9 cellular contexts compared by ENCODE assay signal in the genomic region with DNA sequence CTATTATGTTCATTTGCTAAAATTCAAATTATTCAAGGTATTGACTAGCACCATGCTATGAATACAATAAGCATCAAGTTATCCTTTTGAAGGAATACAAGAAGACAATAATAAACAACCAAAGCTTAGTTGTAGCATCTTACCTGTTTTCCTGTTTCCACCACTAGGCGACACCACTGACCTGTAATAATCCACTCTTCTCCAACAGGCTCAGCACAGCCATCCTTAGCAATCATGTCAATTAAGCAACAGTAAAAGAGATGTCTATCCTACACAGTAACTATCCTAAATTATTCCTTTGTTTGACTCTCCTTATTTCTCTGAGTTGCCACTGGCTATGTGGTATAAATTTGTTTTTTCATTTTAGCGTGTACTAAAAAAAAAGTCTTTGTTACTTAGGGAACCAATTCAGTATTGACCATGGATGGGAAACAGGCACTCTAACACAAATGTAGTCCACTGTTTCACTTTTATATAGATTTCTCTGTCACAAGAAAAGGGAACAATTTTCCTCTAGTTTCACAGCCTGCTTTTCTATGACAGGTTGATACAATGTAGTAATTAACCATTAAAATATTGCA. TPM values are rescaled to one million over a fixed set of nuclear protein-coding genes. Genes with fewer than 3 reads are reported as not detected.
A peak's percentile ranks its signal among the peaks of the same experiment; 100 is the strongest.
DNase-seq lines count a peak whose midpoint lies in the region; ATAC-seq and TF ChIP-seq lines count a peak whose summit lies in the region.
"Had no signal": no experiment of that assay in that cellular context is flagged by ENCODE, and none has a peak within 500 bp of the region (broad histone marks: within the 10 kb centered on the region; RNA-seq: fewer than 3 reads in every experiment).

No MANE protein-coding gene starts in this region.

- WGBS in SK-N-SH (ENCODE audit: low lambda C conversion rate): 4% methylated on average over 2 of the region's 2 CpGs

- TF ChIP-seq EP300 in SK-N-SH (IDR thresholded peaks at IDR 0.05; ENCODE audit: borderline replicate concordance in 1 of 2, low read depth in 1 of 2, low read length in 1 of 2): no peak

- no peaks in the 10 kb centered on the region for H3K79me2 ChIP-seq in MM.1S (ENCODE audit: low read length)
- no peaks in the 10 kb centered on the region for H3K79me2 ChIP-seq in SK-N-SH (ENCODE audit: insufficient read depth)
- H3K79me2 ChIP-seq in fibroblast of lung (ENCODE audit: control insufficient read depth, insufficient read depth, low read length): no peaks in the 10 kb centered on the region

- peak; percentile 68 for ATAC-seq in GM21717 (IDR thresholded peaks at IDR 0.05; ENCODE audit: unreplicated experiment)

- no peak overlapping the region for H3K27ac ChIP-seq in MM.1S (ENCODE audit: low read length)
- H3K27ac ChIP-seq in SK-N-SH (ENCODE audit: low read depth in 2 of 2, low read length in 1 of 2): no peak overlapping the region
- no peak overlapping the region for H3K27ac ChIP-seq in fibroblast of lung (ENCODE audit: insufficient read depth, low read length)

- H3K4me2 ChIP-seq in MM.1S (ENCODE audit: low read depth, low read length): no peak overlapping the region
- no peak overlapping the region for H3K4me2 ChIP-seq in SK-N-SH
- H3K4me2 ChIP-seq in fibroblast of lung (ENCODE audit: extremely low read depth, insufficient read depth, low read length): no peak overlapping the region

- H3K36me3 ChIP-seq in MM.1S (replicated peaks; ENCODE audit: insufficient read depth, low read length): no peaks in the 10 kb centered on the region
- no peaks in the 10 kb centered on the region for H3K36me3 ChIP-seq in SK-N-SH (replicated peaks in 1 of 2; ENCODE audit: control insufficient read depth in 1 of 2, insufficient read depth in 2 of 2, low read length in 1 of 2)
- no peaks in the 10 kb centered on the region for H3K36me3 ChIP-seq in fibroblast of lung (ENCODE audit: control insufficient read depth, insufficient read depth, low read length)

- no peak overlapping the region for H3K27ac Mint-ChIP-seq in neural crest cell (ENCODE audit: unreplicated experiment)
- H3K27ac Mint-ChIP-seq: dendritic cell treated with granulocyte-macrophage colony-stimulating factor and Interleukin-4, amounts not matched to agents 40 ng/mL and 50 ng/mL, for 4 days had no signal

- POLR2A ChIA-PET in SK-N-SH (lab: Yijun Ruan, JAX): no interaction called here

- CTCF ChIA-PET in SK-N-SH (lab: Yijun Ruan, JAX): interaction anchor here (0.5 to 4.5 kb wide), 29 partner anchors 9 to 355 kb away, joined by 3 to 32 read pairs (median 3); no protein-coding TSS in a partner anchor

- H4K20me1 ChIP-seq in MM.1S (ENCODE audit: insufficient read depth, low read length) (no peaks in the 10 kb centered on the region), SK-N-SH (ENCODE audit: insufficient read depth) (no peaks in the 10 kb centered on the region), fibroblast of lung (ENCODE audit: control insufficient read depth, extremely low read depth, insufficient read depth, low read length) (no peaks in the 10 kb centered on the region)

- no peak overlapping the region for H3K4me3 ChIP-seq in MM.1S (ENCODE audit: low read length)
- no peak overlapping the region; a peak in 1 of 4 replicates for H3K4me3 ChIP-seq in SK-N-SH (ENCODE audit: low read depth in 2 of 2, low read length in 1 of 2)
- H3K4me3 ChIP-seq in fibroblast of lung (replicated peaks in 1 of 4; ENCODE audit: control extremely low read depth in 1 of 4, insufficient read depth in 1 of 4, low read depth in 3 of 4, low read length in 4 of 4): no peak overlapping the region

- H3K27me3 Mint-ChIP-seq in neural crest cell (ENCODE audit: low read depth): peaks cover 7% of the 10 kb centered on the region

- H2AFZ ChIP-seq in MM.1S (ENCODE audit: low read length) (no peak overlapping the region), SK-N-SH (ENCODE audit: low read depth) (no peak overlapping the region), fibroblast of lung (ENCODE audit: low read length) (no peak overlapping the region)

- H3K27me3 ChIP-seq in MM.1S (replicated peaks; ENCODE audit: insufficient read depth, low read length) (no peaks in the 10 kb centered on the region), SK-N-SH (ENCODE audit: insufficient read depth) (peaks cover 23% of the 10 kb centered on the region; the same call in 1 of the 2 replicates), fibroblast of lung (ENCODE audit: control insufficient read depth, insufficient read depth, low read length) (no peaks in the 10 kb centered on the region)

- no peak overlapping the region for H3K4me3 Mint-ChIP-seq in neural crest cell
- H3K4me3 Mint-ChIP-seq: dendritic cell treated with granulocyte-macrophage colony-stimulating factor and Interleukin-4, amounts not matched to agents 40 ng/mL and 50 ng/mL, for 4 days had no signal

- TF ChIP-seq RAD21 in SK-N-SH (IDR thresholded peaks at IDR 0.05; ENCODE audit: low read length): peak; percentile 89

- H3K4me1 Mint-ChIP-seq in neural crest cell: no peaks in the 10 kb centered on the region

- H3K4me1 ChIP-seq in MM.1S (ENCODE audit: low read length): no peaks in the 10 kb centered on the region
- no peaks in the 10 kb centered on the region for H3K4me1 ChIP-seq in SK-N-SH (ENCODE audit: control insufficient read depth in 1 of 2, insufficient read depth in 2 of 2, low read depth in 1 of 2, low read length in 1 of 2)
- H3K4me1 ChIP-seq in fibroblast of lung (ENCODE audit: control insufficient read depth, extremely low read depth, insufficient read depth, low read length): no peaks in the 10 kb centered on the region

- H3K9me2 ChIP-seq in MM.1S (replicated peaks; ENCODE audit: insufficient read depth, low read length) (no peaks in the 10 kb centered on the region), SK-N-SH (no peaks in the 10 kb centered on the region)

- no peak overlapping the region for H3K9ac ChIP-seq in MM.1S (ENCODE audit: low read length)
- no peak overlapping the region for H3K9ac ChIP-seq in SK-N-SH
- no peak overlapping the region for H3K9ac ChIP-seq in fibroblast of lung (ENCODE audit: insufficient read depth, low read length)

- TF ChIP-seq CTCF in MM.1S (IDR thresholded peaks at IDR 0.05; ENCODE audit: low read length) (peak; percentile 69), SK-N-SH (IDR thresholded peaks at IDR 0.05) (peak; percentile 94), fibroblast of lung (conservative IDR thresholded peaks at IDR 0.05 in 1 of 2, IDR thresholded peaks at IDR 0.05 in 1 of 2; ENCODE audit: low read depth in 1 of 2, low read length in 2 of 2) (peak; percentile 95 to 96), neural crest cell (conservative IDR thresholded peaks at IDR 0.05) (peak; percentile 95)

- H3F3A ChIP-seq in MM.1S (ENCODE audit: insufficient read depth, low read length) (no peaks in the 10 kb centered on the region), SK-N-SH (replicated peaks; ENCODE audit: insufficient read depth) (no peaks in the 10 kb centered on the region)

- no peaks in the 10 kb centered on the region for H3K36me3 Mint-ChIP-seq in neural crest cell (ENCODE audit: low read depth)

- H3K9me3 Mint-ChIP-seq in neural crest cell: no peaks in the 10 kb centered on the region
- H3K9me3 Mint-ChIP-seq: dendritic cell treated with granulocyte-macrophage colony-stimulating factor and Interleukin-4, amounts not matched to agents 40 ng/mL and 50 ng/mL, for 4 days had no signal

- H3K9me3 ChIP-seq in MM.1S (replicated peaks; ENCODE audit: insufficient read depth, low read length) (no peaks in the 10 kb centered on the region), SK-N-SH (no peaks in the 10 kb centered on the region), fibroblast of lung (ENCODE audit: control insufficient read depth, insufficient read depth, low read depth, low read length) (no peaks in the 10 kb centered on the region)

- DNase-seq in SKM-1 treated with dmso at 0.1 percent for 144 hours (lab: John Stamatoyannopoulos, UW; ENCODE audit: unreplicated experiment): peak; percentile 15
- DNase-seq in SKM-1 (lab: John Stamatoyannopoulos, UW; ENCODE audit: unreplicated experiment): no peak
- DNase-seq in MM.1S: peak; percentile 35
- DNase-seq in SK-N-SH: peak; percentile 37
- DNase-seq in fibroblast of lung (ENCODE audit: low read depth in 2 of 2): peak; percentile 53 to 77
- DNase-seq in neural crest cell (ENCODE audit: low read depth, low spot score): peak; percentile 49
- no peak for DNase-seq in NK-92 (lab: John Stamatoyannopoulos, UW; ENCODE audit: unreplicated experiment)

TF ChIP-seq in SK-N-SH, 30 proteins besides CTCF, POLR2A, EP300 and RAD21:
- TF ChIP-seq SMC3 (IDR thresholded peaks at IDR 0.05; ENCODE audit: low read depth, low read length): peak; percentile 81
- no peak for TF ChIP-seq POLR2AphosphoS5 (IDR thresholded peaks at IDR 0.05; ENCODE audit: low read depth, low read length)

RNA-seq across cellular contexts. Expression of a gene that starts 46.2 kb away (rescaled TPM):
- 0.21 TPM in 2 replicates for polyA plus RNA-seq in SK-N-SH (2012; rRNA removed)
- polyA plus RNA-seq in SK-N-SH (2012; cell fraction: cytosol; rRNA removed): 0.18 and 0.22 TPM in 2 replicates
- 0.31 and 0.32 TPM in 2 replicates for polyA plus RNA-seq in SK-N-SH (2012; cell fraction: nucleus; rRNA removed)
- total RNA-seq in fibroblast of lung: not detected in 2 replicates
- polyA plus RNA-seq in fibroblast of lung: not detected in 2 replicates
- 1.5 TPM in 1 of 2 replicates, not detected in the other for polyA plus RNA-seq in fibroblast of lung (2012)
- polyA minus RNA-seq in fibroblast of lung (ENCODE audit: low replicate concordance): not detected in 2 replicates
- not detected in 2 replicates for total RNA-seq in neural crest cell

Comparison
In these comparisons a context has a peak if more than half of its experiments do, and no peak if none do; other contexts are left out.
1. DNase-seq: peak in SKM-1 treated with dmso at 0.1 percent for 144 hours (single experiment), MM.1S (single experiment), SK-N-SH (single experiment), fibroblast of lung (2 of 2) and neural crest cell (single experiment); none in SKM-1 (single experiment) and NK-92 (single experiment).
2. Peak in every context shown above with its lines, with median percentiles within 50 percentile points of each other: CTCF ChIP-seq.